13 cellular contexts compared by ENCODE assay signal in the genomic region with DNA sequence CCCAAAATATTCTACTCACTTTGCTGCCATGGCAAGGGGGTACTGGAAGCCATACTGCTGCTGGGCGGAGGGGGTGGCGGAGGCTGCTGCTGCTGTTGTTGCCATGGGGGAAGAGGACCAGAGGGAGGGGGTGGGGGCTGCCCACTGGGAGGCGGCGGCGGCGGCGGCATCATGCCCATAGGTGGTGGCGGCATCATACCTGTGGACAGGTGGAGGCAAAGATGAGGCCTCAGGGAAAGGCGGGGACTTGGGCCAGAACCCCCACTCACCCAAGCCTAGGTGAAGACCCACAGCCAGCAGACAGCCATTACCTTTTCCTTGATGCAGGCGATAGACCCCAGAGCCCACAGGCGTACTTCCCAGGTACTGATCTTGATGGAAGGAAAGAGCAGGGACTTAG. TPM values are rescaled to one million over a fixed set of nuclear protein-coding genes. Genes with fewer than 3 reads are reported as not detected.
DNase-seq lines count a peak whose midpoint lies in the region; ATAC-seq and TF ChIP-seq lines count a peak whose summit lies in the region.
"Had no signal": no experiment of that assay in that cellular context is flagged by ENCODE, and none has a peak within 500 bp of the region (broad histone marks: within the 10 kb centered on the region; RNA-seq: fewer than 3 reads in every experiment).

No MANE protein-coding gene starts in this region.

- peak overlapping the region; percentile 48 to 99 (median 62) for H3K27ac ChIP-seq in gastrocnemius medialis

- POLR2A ChIA-PET in activated CD4-positive, alpha-beta T cell treated with anti-CD3 and anti-CD28 coated beads for 36 hours (lab: Charles Lee), result no interaction called here

- ATAC-seq in activated CD4-positive, alpha-beta T cell treated with anti-CD3 and anti-CD28 coated beads for 36 hours, result no peak
- ATAC-seq in effector memory CD8-positive, alpha-beta T cell (replicated peaks), result no peak
- ATAC-seq in gastrocnemius medialis, result no peak
- no peak for ATAC-seq in GM21528 (IDR thresholded peaks at IDR 0.05; ENCODE audit: low FRiP score, unreplicated experiment)

- H3K36me3 Mint-ChIP-seq in activated CD4-positive, alpha-beta T cell treated with anti-CD3 and anti-CD28 coated beads for 36 hours (ENCODE audit: low read depth), result peaks cover 88% of the 10 kb centered on the region
- peaks cover 17% of the 10 kb centered on the region for H3K36me3 Mint-ChIP-seq in IgD-negative memory B cell
- H3K36me3 Mint-ChIP-seq in effector memory CD8-positive, alpha-beta T cell (ENCODE audit: insufficient read depth), result peaks cover 100% of the 10 kb centered on the region

- CTCF ChIA-PET in activated CD4-positive, alpha-beta T cell treated with anti-CD3 and anti-CD28 coated beads for 36 hours (lab: Charles Lee), result interaction anchor here (1.1 to 6.0 kb wide), 2 partner anchors 9 to 33 kb away, joined by 3 to 38 read pairs; no protein-coding TSS in a partner anchor

- no peaks in the 10 kb centered on the region for H3K9me3 ChIP-seq in gastrocnemius medialis

- H3K27me3 Mint-ChIP-seq in activated CD4-positive, alpha-beta T cell treated with anti-CD3 and anti-CD28 coated beads for 36 hours, result no peaks in the 10 kb centered on the region
- H3K27me3 Mint-ChIP-seq in IgD-negative memory B cell, result peaks cover 3% of the 10 kb centered on the region
- H3K27me3 Mint-ChIP-seq in effector memory CD8-positive, alpha-beta T cell, result no peaks in the 10 kb centered on the region

- TF ChIP-seq CTCF in gastrocnemius medialis (IDR thresholded peaks at IDR 0.05 in 4 of 5, conservative IDR thresholded peaks at IDR 0.05 in 1 of 5) (no peak), GM20000 (IDR thresholded peaks at IDR 0.05; ENCODE audit: extremely low read depth, missing control alignments) (no peak)

- no peaks in the 10 kb centered on the region for H3K9me3 Mint-ChIP-seq in activated CD4-positive, alpha-beta T cell treated with anti-CD3 and anti-CD28 coated beads for 36 hours (ENCODE audit: low read depth)
- H3K9me3 Mint-ChIP-seq in IgD-negative memory B cell, result no peaks in the 10 kb centered on the region
- H3K9me3 Mint-ChIP-seq in effector memory CD8-positive, alpha-beta T cell, result no peaks in the 10 kb centered on the region
- H3K9me3 Mint-ChIP-seq: neural crest cell had no signal

- in situ Hi-C loops in gastrocnemius medialis (cut with MboI; ENCODE audit: low sequenced_read_pairs in 4 of 4), result no loop called here

- peaks cover 54 to 55% of the 10 kb centered on the region in 2 donors for H3K4me1 ChIP-seq in gastrocnemius medialis

- no peak for DNase-seq in activated CD4-positive, alpha-beta T cell treated with anti-CD3 and anti-CD28 coated beads for 36 hours
- no peak for DNase-seq in activated CD4-positive, alpha-beta T cell treated with anti-CD3 and anti-CD28 coated beads, Interleukin-2, amount 50 U/mL, for 1 hour
- no peak for DNase-seq in effector memory CD8-positive, alpha-beta T cell
- DNase-seq in gastrocnemius medialis (peak in 1 of 2 donors; percentile 12), GM20000 (ENCODE audit: low spot score) (no peak), GM03348 (ENCODE audit: low spot score) (no peak)
- DNase-seq: activated CD8-positive, alpha-beta memory T cell treated with anti-CD3 and anti-CD28 coated beads, Interleukin-2, amount 50 U/mL, for 48 hours; effector CD4-positive, alpha-beta T cell; stimulated activated CD4-positive, alpha-beta T cell treated with anti-CD3 and anti-CD28 coated beads, Interleukin-12 subunit alpha, Interleukin-12 subunit beta, amount 100 ng/mL, for 4 hours; T-helper 2 cell had no signal

- no peak for TF ChIP-seq POLR2A in gastrocnemius medialis (IDR thresholded peaks at IDR 0.05)

- peaks cover 17 to 81% of the 10 kb centered on the region in 2 donors for H3K36me3 ChIP-seq in gastrocnemius medialis

- H3K4me3 ChIP-seq in gastrocnemius medialis, result no peak overlapping the region

- intact Hi-C loops in activated CD4-positive, alpha-beta T cell treated with anti-CD3 and anti-CD28 coated beads for 36 hours (cut with DNase I, micrococcal nuclease), result loop anchor here in 1 of 2 experiments (1.0 kb wide), 1 partner anchor 11 kb away; the partner anchor contains the start of gene SF1
- intact Hi-C loops in gastrocnemius medialis (cut with DNase I; ENCODE audit: low total_unique reads), result no loop called here

- peak overlapping the region; percentile 88 for H3K27ac Mint-ChIP-seq in activated CD4-positive, alpha-beta T cell treated with anti-CD3 and anti-CD28 coated beads for 36 hours
- H3K27ac Mint-ChIP-seq in IgD-negative memory B cell, result peak overlapping the region in 2 of 3 donors; percentile 95 to 99
- peak overlapping the region; percentile 86 to 97 for H3K27ac Mint-ChIP-seq in effector memory CD8-positive, alpha-beta T cell

- no peak overlapping the region for H3K4me3 Mint-ChIP-seq in activated CD4-positive, alpha-beta T cell treated with anti-CD3 and anti-CD28 coated beads for 36 hours
- H3K4me3 Mint-ChIP-seq in IgD-negative memory B cell, result peak overlapping the region in 2 of 4 donors; percentile 75 to 86
- H3K4me3 Mint-ChIP-seq in effector memory CD8-positive, alpha-beta T cell, result peak overlapping the region in 1 of 2 donors; percentile 81

- peaks cover 91% of the 10 kb centered on the region for H3K4me1 Mint-ChIP-seq in activated CD4-positive, alpha-beta T cell treated with anti-CD3 and anti-CD28 coated beads for 36 hours
- H3K4me1 Mint-ChIP-seq in IgD-negative memory B cell, result peaks cover 46 to 63% (median 54%) of the 10 kb centered on the region in 3 donors
- H3K4me1 Mint-ChIP-seq in effector memory CD8-positive, alpha-beta T cell (ENCODE audit: low read depth in 2 of 2), result peaks cover 70 to 71% of the 10 kb centered on the region in 2 donors

- no peaks in the 10 kb centered on the region for H3K27me3 ChIP-seq in gastrocnemius medialis

RNA-seq across cellular contexts. Expression of gene PYGM, which starts 7.1 kb away (rescaled TPM):
- total RNA-seq in activated CD4-positive, alpha-beta T cell treated with anti-CD3 and anti-CD28 coated beads for 36 hours, result 1 to 10 TPM in 1 of 2 experiments, under 1 TPM in 1; 0.87 to 1.5 TPM
- 2.0 TPM for polyA plus RNA-seq in IgD-negative memory B cell
- 1,000 to 10,000 TPM in 3 of 4 donors, 100 to 1,000 TPM in 1; 881 to 2,858 (median 1,836) TPM for total RNA-seq in gastrocnemius medialis

RNA-seq across cellular contexts. Expression of gene SF1, which starts 11.5 kb away (rescaled TPM):
- 100 to 1,000 TPM; 318 to 362 TPM for total RNA-seq in activated CD4-positive, alpha-beta T cell treated with anti-CD3 and anti-CD28 coated beads for 36 hours
- polyA plus RNA-seq in IgD-negative memory B cell, result 170 TPM
- total RNA-seq in gastrocnemius medialis, result 100 to 1,000 TPM; 171 to 249 (median 193) TPM

RNA-seq across cellular contexts. Expression of gene RASGRP2, which starts 22.9 kb away (rescaled TPM):
- total RNA-seq in activated CD4-positive, alpha-beta T cell treated with anti-CD3 and anti-CD28 coated beads for 36 hours, result 1 to 10 TPM; 5.6 to 5.9 TPM
- polyA plus RNA-seq in IgD-negative memory B cell, result 350 TPM
- total RNA-seq in gastrocnemius medialis, result 10 to 100 TPM in 1 of 4 donors, 1 to 10 TPM in 3; 2.9 to 10.9 (median 7.1) TPM

RNA-seq across cellular contexts. Expression of gene MAP4K2, which starts 36.1 kb away (rescaled TPM):
- total RNA-seq in activated CD4-positive, alpha-beta T cell treated with anti-CD3 and anti-CD28 coated beads for 36 hours, result 10 to 100 TPM; 54.0 to 57.3 TPM
- 68.1 TPM for polyA plus RNA-seq in IgD-negative memory B cell
- total RNA-seq in gastrocnemius medialis, result 10 to 100 TPM in 1 of 4 donors, 1 to 10 TPM in 3; 4.3 to 14.8 (median 6.2) TPM

RNA-seq across cellular contexts. Expression of gene MEN1, which starts 43.5 kb away (rescaled TPM):
- total RNA-seq in activated CD4-positive, alpha-beta T cell treated with anti-CD3 and anti-CD28 coated beads for 36 hours, result 10 to 100 TPM; 34.8 to 38.5 TPM
- 36.4 TPM for polyA plus RNA-seq in IgD-negative memory B cell
- total RNA-seq in gastrocnemius medialis, result 10 to 100 TPM in 2 of 4 donors, 1 to 10 TPM in 2; 7.4 to 12.2 (median 9.8) TPM

Comparison
In these comparisons a context has a peak if more than half of its experiments do, and no peak if none do; other contexts are left out.
1. RNA of gene PYGM, which starts 7.1 kb away (total RNA-seq): 881 to 2,858 TPM in gastrocnemius medialis; 0.87 to 1.5 TPM in activated CD4-positive, alpha-beta T cell treated with anti-CD3 and anti-CD28 coated beads for 36 hours; every median in the first group is over 100 times any median in the second.
2. Peak in every context shown above with its lines, with median percentiles within 50 percentile points of each other: H3K27ac Mint-ChIP-seq.